Comparison of ENCODE assay signal across 8 cellular contexts in the genomic region with DNA sequence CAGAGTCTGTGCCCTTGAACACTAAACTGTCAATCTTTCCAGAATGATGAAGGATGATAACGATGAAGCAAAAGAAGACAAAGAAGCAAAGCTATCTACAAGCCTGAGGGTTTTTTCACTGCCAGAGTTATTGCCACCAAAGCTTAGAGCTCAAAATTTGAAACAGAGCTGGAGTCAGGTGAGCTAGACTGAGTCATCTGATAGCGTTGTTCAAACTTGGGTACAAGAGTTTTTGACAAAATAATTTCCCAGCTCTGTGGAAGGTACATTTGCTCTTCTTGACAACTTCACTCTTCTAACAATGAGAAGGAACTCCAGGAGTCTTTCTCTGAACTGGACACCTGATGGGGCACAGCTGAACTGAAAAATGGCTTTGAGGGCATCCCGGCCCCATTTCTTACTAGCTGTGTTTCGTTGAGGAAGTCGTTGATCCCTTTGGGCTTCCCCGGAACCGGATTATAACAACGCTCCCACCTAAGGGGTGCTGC.
DNase-seq lines count a peak whose midpoint lies in the region; ATAC-seq and TF ChIP-seq lines count a peak whose summit lies in the region.

No MANE protein-coding gene starts in this region.

- no peaks in the 10 kb centered on the region for H3K9me3 Mint-ChIP-seq in activated naive CD8-positive, alpha-beta T cell (ENCODE audit: low read depth)

- H3K4me3 Mint-ChIP-seq in activated naive CD8-positive, alpha-beta T cell: peak overlapping the region; percentile 97

- H3K27ac Mint-ChIP-seq in activated naive CD8-positive, alpha-beta T cell: peak overlapping the region; percentile 97

- peak; percentile 17 for ATAC-seq in HG02870 (IDR thresholded peaks at IDR 0.05; ENCODE audit: unreplicated experiment)

- DNase-seq in GM12864 (ENCODE audit: low read depth) (no peak), kidney tubule cell (ENCODE audit: low spot score) (peak; percentile 44), superior temporal gyrus (ENCODE audit: extremely low spot score) (peak; percentile 43), ACHN (no peak), T1000 (lab: John Stamatoyannopoulos, UW) (no peak), SKM-1 treated with dmso at 0.1 percent for 144 hours (lab: John Stamatoyannopoulos, UW; ENCODE audit: unreplicated experiment) (no peak)

- in situ Hi-C loops in ACHN (cut with HindIII; ENCODE audit: low pct_ligation_motif_present, low pct_unique_long_range_greater_than_20kb, low sequenced_read_pairs): no loop called here

- no peak for TF ChIP-seq CTCF in GM12864 (IDR thresholded peaks at IDR 0.05; ENCODE audit: low read depth, low read length, missing control alignments)

- H3K4me3 ChIP-seq in GM12864 (ENCODE audit: low read depth, low read length): peak overlapping the region; percentile 94

- H3K27me3 Mint-ChIP-seq in activated naive CD8-positive, alpha-beta T cell: no peaks in the 10 kb centered on the region

- peaks cover 39% of the 10 kb centered on the region for H3K4me1 Mint-ChIP-seq in activated naive CD8-positive, alpha-beta T cell (ENCODE audit: low read depth)

- peaks cover 9% of the 10 kb centered on the region for H3K36me3 Mint-ChIP-seq in activated naive CD8-positive, alpha-beta T cell

Comparison
In these comparisons a context has a peak if more than half of its experiments do, and no peak if none do; other contexts are left out.
1. DNase-seq: peak in kidney tubule cell (single experiment) and superior temporal gyrus (single experiment); none in GM12864 (single experiment), ACHN (single experiment), T1000 (single experiment) and SKM-1 treated with dmso at 0.1 percent for 144 hours (single experiment).